15 cellular contexts compared by ENCODE assay signal in genomic region chr7:91398341-91398740, GRCh38.
DNase-seq lines count a peak whose midpoint lies in the region; ATAC-seq and TF ChIP-seq lines count a peak whose summit lies in the region.
"Had no signal": no experiment of that assay in that cellular context is flagged by ENCODE, and none has a peak within 500 bp of the region (broad histone marks: within the 10 kb centered on the region; RNA-seq: fewer than 3 reads in every experiment).

No MANE protein-coding gene starts in this region.

- no peak for TF ChIP-seq CTCF in nephron progenitor cell (IDR thresholded peaks at IDR 0.05)

- H3K36me3 Mint-ChIP-seq in nephron progenitor cell (ENCODE audit: low read depth): peaks cover 13% of the 10 kb centered on the region
- H3K36me3 Mint-ChIP-seq in activated T-helper 17 cell treated with anti-CD3 and anti-CD28 coated beads, Interleukin-2, amount 50 U/mL, for 72 hours (ENCODE audit: low read depth): no peaks in the 10 kb centered on the region

- no peak overlapping the region for H3K4me3 Mint-ChIP-seq in nephron progenitor cell
- H3K4me3 Mint-ChIP-seq in activated T-helper 17 cell treated with anti-CD3 and anti-CD28 coated beads, Interleukin-2, amount 50 U/mL, for 72 hours: no peak overlapping the region
- H3K4me3 Mint-ChIP-seq: CD4-positive, alpha-beta T cell; HFFc6 had no signal

- H3K27ac Mint-ChIP-seq in nephron progenitor cell: peak overlapping the region; percentile 79
- H3K27ac Mint-ChIP-seq in activated T-helper 17 cell treated with anti-CD3 and anti-CD28 coated beads, Interleukin-2, amount 50 U/mL, for 72 hours: no peak overlapping the region
- H3K27ac Mint-ChIP-seq: CD4-positive, alpha-beta T cell; HFFc6 had no signal

- peaks cover 15% of the 10 kb centered on the region for H3K4me1 Mint-ChIP-seq in nephron progenitor cell
- H3K4me1 Mint-ChIP-seq in activated T-helper 17 cell treated with anti-CD3 and anti-CD28 coated beads, Interleukin-2, amount 50 U/mL, for 72 hours: no peaks in the 10 kb centered on the region

- H3K9me3 Mint-ChIP-seq in nephron progenitor cell: peaks cover 35% of the 10 kb centered on the region
- peaks cover 15% of the 10 kb centered on the region for H3K9me3 Mint-ChIP-seq in activated T-helper 17 cell treated with anti-CD3 and anti-CD28 coated beads, Interleukin-2, amount 50 U/mL, for 72 hours

- DNase-seq in DMS79 treated with DMSO at 0.1 percent for 48 hours (lab: John Stamatoyannopoulos, UW): peak; percentile 44
- DNase-seq in DMS79 (lab: John Stamatoyannopoulos, UW): no peak
- peak; percentile 28 for DNase-seq in NCI-H1105 (lab: John Stamatoyannopoulos, UW)
- peak; percentile 46 for DNase-seq in NCI-H748 (lab: John Stamatoyannopoulos, UW; ENCODE audit: unreplicated experiment)
- DNase-seq in nephron progenitor cell: no peak
- no peak for DNase-seq in 8988T
- no peak for DNase-seq in NCI-H2196 (lab: John Stamatoyannopoulos, UW; ENCODE audit: unreplicated experiment)
- DNase-seq: BE2C; CD4-positive, alpha-beta T cell; DMS 273 treated with DMSO at 0.1 percent for 48 hours; HFFc6; KG1; NCI-H82 had no signal

- ATAC-seq in activated T-helper 17 cell treated with anti-CD3 and anti-CD28 coated beads, Interleukin-2, amount 50 U/mL, for 72 hours (replicated peaks): no peak
- ATAC-seq: HepG2 had no signal

- H3K27me3 Mint-ChIP-seq in nephron progenitor cell (ENCODE audit: low read depth, poor library complexity): peaks cover 3% of the 10 kb centered on the region
- no peaks in the 10 kb centered on the region for H3K27me3 Mint-ChIP-seq in activated T-helper 17 cell treated with anti-CD3 and anti-CD28 coated beads, Interleukin-2, amount 50 U/mL, for 72 hours
- H3K27me3 Mint-ChIP-seq: CD4-positive, alpha-beta T cell had no signal

Comparison
In these comparisons a context has a peak if more than half of its experiments do, and no peak if none do; other contexts are left out.
1. DNase-seq: peak in DMS79 treated with DMSO at 0.1 percent for 48 hours (single experiment), NCI-H1105 (single experiment) and NCI-H748 (single experiment); none in DMS79 (single experiment), nephron progenitor cell (single experiment), 8988T (single experiment) and NCI-H2196 (single experiment).